Comparison of ENCODE assay signal across 8 cellular contexts in the genomic region with DNA sequence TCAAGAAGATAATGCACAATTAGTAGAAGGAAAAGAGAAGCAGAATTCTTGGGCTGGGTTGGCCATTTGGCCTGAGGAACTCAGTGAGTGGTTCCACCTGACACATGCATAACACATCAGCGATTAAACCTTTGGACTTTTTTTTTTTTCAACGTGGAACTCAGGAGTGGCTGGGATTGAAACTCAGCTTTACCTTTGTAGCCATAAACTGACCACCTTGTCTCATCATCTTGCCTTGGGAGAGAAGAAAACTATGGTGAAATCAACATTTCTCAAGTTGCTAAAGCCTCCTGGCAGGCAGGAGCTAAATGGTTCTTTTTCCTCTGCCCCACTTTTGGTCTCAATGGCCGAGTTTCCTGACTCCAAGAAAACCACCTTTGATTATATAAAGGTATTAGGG.
DNase-seq lines count a peak whose midpoint lies in the region; ATAC-seq lines count a peak whose summit lies in the region.

No MANE protein-coding gene starts in this region.

- H3K9ac ChIP-seq in adipocyte (ENCODE audit: low read length) (peak overlapping the region; percentile 64), subcutaneous abdominal adipose tissue (ENCODE audit: low read length in 5 of 5) (peak overlapping the region in 4 of 5 donors; percentile 6 to 79 (median 58))

- H3K27me3 ChIP-seq in adipocyte (replicated peaks; ENCODE audit: control insufficient read depth, insufficient read depth, low read length) (no peaks in the 10 kb centered on the region), subcutaneous abdominal adipose tissue (ENCODE audit: control insufficient read depth in 5 of 5, insufficient read depth in 4 of 5, low read length in 5 of 5) (no peaks in the 10 kb centered on the region)

- H3K4me1 ChIP-seq in adipocyte (ENCODE audit: control insufficient read depth, insufficient read depth, low read length): peaks cover 7% of the 10 kb centered on the region
- peaks cover 0 to 17% (median 15%) of the 10 kb centered on the region in 5 donors for H3K4me1 ChIP-seq in subcutaneous abdominal adipose tissue (ENCODE audit: control insufficient read depth in 5 of 5, insufficient read depth in 5 of 5, low read length in 5 of 5)

- H3K4me3 ChIP-seq in adipocyte (ENCODE audit: low read length) (peak overlapping the region; percentile 73), subcutaneous abdominal adipose tissue (ENCODE audit: low read depth in 1 of 5, low read length in 5 of 5) (peak overlapping the region; percentile 50 to 67 (median 57))

- no peaks in the 10 kb centered on the region for H3K9me3 ChIP-seq in adipocyte (ENCODE audit: control insufficient read depth, low read length)
- H3K9me3 ChIP-seq in subcutaneous abdominal adipose tissue (ENCODE audit: control insufficient read depth in 5 of 5, low read length in 5 of 5): no peaks in the 10 kb centered on the region

- DNase-seq in DMS53 (lab: John Stamatoyannopoulos, UW) (peak; percentile 66), DMS53 treated with DMSO at 0.1 percent for 48 hours (lab: John Stamatoyannopoulos, UW; ENCODE audit: unreplicated experiment) (no peak), adipocyte (ENCODE audit: low read depth) (peak; percentile 52), iris pigment epithelial cell (ENCODE audit: low read depth) (peak; percentile 29), SHP77 treated with DMSO at 0.1 percent for 48 hours (lab: John Stamatoyannopoulos, UW) (no peak)

- H3K27ac ChIP-seq in subcutaneous abdominal adipose tissue (ENCODE audit: low read depth, low read length): peak overlapping the region; percentile 83

- no peak for ATAC-seq in GM21515 (IDR thresholded peaks at IDR 0.05; ENCODE audit: unreplicated experiment)
- no peak for ATAC-seq in HG02870 (IDR thresholded peaks at IDR 0.05; ENCODE audit: unreplicated experiment)

- H3K36me3 ChIP-seq in adipocyte (ENCODE audit: control insufficient read depth, insufficient read depth, low read length, severe bottlenecking) (no peaks in the 10 kb centered on the region), subcutaneous abdominal adipose tissue (ENCODE audit: control insufficient read depth in 5 of 5, insufficient read depth in 5 of 5, low read length in 5 of 5) (no peaks in the 10 kb centered on the region)

Comparison
In these comparisons a context has a peak if more than half of its experiments do, and no peak if none do; other contexts are left out.
1. DNase-seq: peak in DMS53 (single experiment), adipocyte (single experiment) and iris pigment epithelial cell (single experiment); none in DMS53 treated with DMSO at 0.1 percent for 48 hours (single experiment) and SHP77 treated with DMSO at 0.1 percent for 48 hours (single experiment).